Comparison of ENCODE assay signal across 8 cellular contexts in genomic region chr3:126679318-126679751, GRCh38. TPM values are rescaled to one million over a fixed set of nuclear protein-coding genes. Genes with fewer than 3 reads are reported as not detected.
DNase-seq lines count a peak whose midpoint lies in the region; ATAC-seq and TF ChIP-seq lines count a peak whose summit lies in the region.

No MANE protein-coding gene starts in this region.

- ATAC-seq in HG02571 (IDR thresholded peaks at IDR 0.05; ENCODE audit: unreplicated experiment): peak; percentile 65
- ATAC-seq in HG03442 (IDR thresholded peaks at IDR 0.05; ENCODE audit: unreplicated experiment): no peak

- peak; percentile 98 for TF ChIP-seq CTCF in C4-2B (conservative IDR thresholded peaks at IDR 0.05)

- peak; percentile 42 for DNase-seq in NCI-H510A treated with DMSO at 0.1 percent for 48 hours (lab: John Stamatoyannopoulos, UW)
- DNase-seq in activated CD4-positive, alpha-beta T cell treated with anti-CD3 and anti-CD28 coated beads for 48 hours: peak; percentile 88
- peak; percentile 81 for DNase-seq in cerebellum (ENCODE audit: low spot score)
- peak; percentile 92 for DNase-seq in left kidney (ENCODE audit: low read depth, low spot score)
- DNase-seq in stimulated activated CD4-positive, alpha-beta T cell treated with anti-CD3 and anti-CD28 coated beads, Interleukin-4, amount 100 ng/mL, for 1 hour: peak; percentile 82

- no peak overlapping the region for H3K27ac ChIP-seq in C4-2B

RNA-seq across cellular contexts. Expression of gene TXNRD3, which starts 24.4 kb away (rescaled TPM):
- total RNA-seq in cerebellum: 13.2 TPM

RNA-seq across cellular contexts. Expression of gene CHCHD6, which starts 24.7 kb away (rescaled TPM):
- 20.8 TPM for total RNA-seq in cerebellum

Comparison
In these comparisons a context has a peak if more than half of its experiments do, and no peak if none do; other contexts are left out.
1. DNase-seq: peak in every context shown above with its lines; median percentile 92 in left kidney; 88 in activated CD4-positive, alpha-beta T cell treated with anti-CD3 and anti-CD28 coated beads for 48 hours; 82 in stimulated activated CD4-positive, alpha-beta T cell treated with anti-CD3 and anti-CD28 coated beads, Interleukin-4, amount 100 ng/mL, for 1 hour; 81 in cerebellum; 42 in NCI-H510A treated with DMSO at 0.1 percent for 48 hours.